In genomic region chr5:131164161-131164930, GRCh38 we compare ENCODE assay signal across 8 cellular contexts. TPM values are rescaled to one million over a fixed set of nuclear protein-coding genes. Genes with fewer than 3 reads are reported as not detected.
DNase-seq lines count a peak whose midpoint lies in the region; ATAC-seq and TF ChIP-seq lines count a peak whose summit lies in the region.

No MANE protein-coding gene starts in this region.

- H3K4me1 ChIP-seq in mammary epithelial cell (ENCODE audit: insufficient read depth, low read length) (peaks cover 9% of the 10 kb centered on the region), spleen (peaks cover 16 to 57% (median 45%) of the 10 kb centered on the region in 6 donors)

- intact Hi-C loops in mammary epithelial cell (cut with micrococcal nuclease) (loop anchor here (1.0 kb wide), 2 partner anchors 101 to 218 kb away; no protein-coding TSS in a partner anchor), spleen (cut with DNase I; ENCODE audit: low total_unique reads) (loop anchor here (10.0 kb wide), 3 partner anchors 100 to 250 kb away; partner anchors contain the start of gene CDC42SE2)

- BruUV-seq in mammary epithelial cell (replicated peaks; lab: Mats Ljungman, UMichigan) = no TSS peak

- TF ChIP-seq CTCF in WI38 (IDR thresholded peaks at IDR 0.05; ENCODE audit: low read depth, low read length) = no peak
- peak in 1 of 2 donors; percentile 4 for TF ChIP-seq CTCF in mammary epithelial cell (conservative IDR thresholded peaks at IDR 0.05 in 1 of 2, IDR thresholded peaks at IDR 0.05 in 1 of 2; ENCODE audit: extremely low read depth in 1 of 2, insufficient read depth in 1 of 2, low read depth in 1 of 2, low read length in 2 of 2)
- peak in 8 of 11 experiments; percentile 9 to 51 (median 28) for TF ChIP-seq CTCF in spleen (IDR thresholded peaks at IDR 0.05 in 8 of 11, conservative IDR thresholded peaks at IDR 0.05 in 3 of 11)

- peak overlapping the region; percentile 96 for H2AFZ ChIP-seq in mammary epithelial cell (ENCODE audit: low read depth, low read length)

- H3K9me3 ChIP-seq in mammary epithelial cell (replicated peaks; ENCODE audit: insufficient read depth, low read length) (no peaks in the 10 kb centered on the region), spleen (no peaks in the 10 kb centered on the region)

- H3K27ac Mint-ChIP-seq in immature natural killer cell = peak overlapping the region; percentile 90 to 98 (median 94)

- H3K79me2 ChIP-seq in mammary epithelial cell (ENCODE audit: insufficient read depth, low read length) = peaks cover 55% of the 10 kb centered on the region

- TF ChIP-seq POLR2A in spleen (IDR thresholded peaks at IDR 0.05) = no peak

- H3K27ac ChIP-seq in mammary epithelial cell (ENCODE audit: insufficient read depth, low read depth, low read length) (peak overlapping the region; percentile 96), spleen (peak overlapping the region; percentile 87 to 99 (median 98))

- peak overlapping the region; percentile 90 for H3K4me3 ChIP-seq in WI38 (ENCODE audit: low read depth, low read length)
- H3K4me3 ChIP-seq in mammary epithelial cell (replicated peaks in 1 of 3; ENCODE audit: insufficient read depth in 1 of 3, low read depth in 2 of 3, low read length in 3 of 3) = peak overlapping the region; percentile 88 to 93 (median 89)
- peak overlapping the region; percentile 68 to 94 (median 84) for H3K4me3 ChIP-seq in spleen

- dilution Hi-C loops in mammary epithelial cell (cut with HindIII; ENCODE audit: low sequenced_read_pairs) = no loop called here

- ATAC-seq in HG02798 (IDR thresholded peaks at IDR 0.05; ENCODE audit: poor library complexity, unreplicated experiment) = peak; percentile 77

- peak overlapping the region; percentile 97 for H3K9ac ChIP-seq in mammary epithelial cell (ENCODE audit: insufficient read depth, low read length)

- H3K36me3 Mint-ChIP-seq in immature natural killer cell = peaks cover 0 to 22% (median 4%) of the 10 kb centered on the region in 3 donors

- no peaks in the 10 kb centered on the region for H3K9me3 Mint-ChIP-seq in immature natural killer cell

- H4K20me1 ChIP-seq in mammary epithelial cell (ENCODE audit: insufficient read depth, low read length) = no peaks in the 10 kb centered on the region

- 4% methylated on average over 23 of the region's 57 CpGs for WGBS in mammary epithelial cell (ENCODE audit: low coverage, missing lambda C conversion rate)
- 0 to 1% (median 0%) methylated on average over 6 to 57 of the region's 57 CpGs for WGBS in spleen, 5 donors

- H3K4me3 Mint-ChIP-seq in immature natural killer cell = peak overlapping the region; percentile 84 to 95 (median 94)

- DNase-seq in NCI-H1417 (lab: John Stamatoyannopoulos, UW) = peak; percentile 62 to 79 (median 71)
- no peak for DNase-seq in NCI-H1417 treated with DMSO at 0.1 percent for 48 hours (lab: John Stamatoyannopoulos, UW)
- peak; percentile 32 for DNase-seq in NCI-H146 treated with DMSO at 0.1 percent for 48 hours (lab: John Stamatoyannopoulos, UW; ENCODE audit: unreplicated experiment)
- DNase-seq in mammary epithelial cell = peak; percentile 81
- peak; percentile 68 to 71 (median 69) for DNase-seq in immature natural killer cell
- DNase-seq in spleen = peak; percentile 93

- H3K27me3 Mint-ChIP-seq in immature natural killer cell (ENCODE audit: low read depth in 3 of 3) = peaks cover 5 to 9% (median 8%) of the 10 kb centered on the region in 3 donors

- peak overlapping the region; percentile 90 for H3K4me2 ChIP-seq in mammary epithelial cell (ENCODE audit: insufficient read depth, low read depth, low read length)

- in situ Hi-C loops in mammary epithelial cell (cut with MboI; ENCODE audit: low sequenced_read_pairs in 2 of 2) = loop anchor here (10.0 to 25.0 kb wide), 3 partner anchors 110 to 223 kb away; no protein-coding TSS in a partner anchor

- H3K4me1 Mint-ChIP-seq in immature natural killer cell = peaks cover 33 to 67% of the 10 kb centered on the region in 2 donors

- H3K27me3 ChIP-seq in mammary epithelial cell (ENCODE audit: insufficient read depth, low read length) (no peaks in the 10 kb centered on the region), spleen (replicated peaks in 1 of 7) (no peaks in the 10 kb centered on the region)

- H3K36me3 ChIP-seq in mammary epithelial cell (ENCODE audit: insufficient read depth, low read length) (peaks cover 20% of the 10 kb centered on the region), spleen (peaks cover 0 to 37% (median 35%) of the 10 kb centered on the region in 6 donors)

- CTCF ChIA-PET in mammary epithelial cell (lab: Charles Lee; ENCODE audit: low non-redundant PET) = no interaction called here

RNA-seq across cellular contexts. Expression of gene HINT1, which starts 0.7 kb away (rescaled TPM):
- total RNA-seq in mammary epithelial cell = 100 to 1,000 TPM; 167 to 273 TPM
- 478 TPM for polyA plus RNA-seq in mammary epithelial cell
- polyA minus RNA-seq in mammary epithelial cell = 74.0 TPM
- 100 to 1,000 TPM; 258 to 473 (median 272) TPM for polyA plus RNA-seq in immature natural killer cell
- 100 to 1,000 TPM; 130 to 185 (median 155) TPM for total RNA-seq in spleen
- polyA plus RNA-seq in spleen = 100 to 1,000 TPM; 298 to 424 (median 364) TPM

RNA-seq across cellular contexts. Expression of gene LYRM7, which starts 6.4 kb away (rescaled TPM):
- total RNA-seq in mammary epithelial cell (10 to 100 TPM; 10.3 to 11.2 TPM), spleen (10 to 100 TPM in 3 of 7 donors, 1 to 10 TPM in 4; 7.1 to 13.3 (median 9.4) TPM)
- polyA plus RNA-seq in mammary epithelial cell (2.7 TPM), immature natural killer cell (1 to 10 TPM; 5.0 to 8.7 (median 6.7) TPM), spleen (1 to 10 TPM; 3.2 to 5.5 (median 3.7) TPM)
- 4.5 TPM for polyA minus RNA-seq in mammary epithelial cell
